Comparison of ENCODE assay signal across 10 cellular contexts in the genomic region with DNA sequence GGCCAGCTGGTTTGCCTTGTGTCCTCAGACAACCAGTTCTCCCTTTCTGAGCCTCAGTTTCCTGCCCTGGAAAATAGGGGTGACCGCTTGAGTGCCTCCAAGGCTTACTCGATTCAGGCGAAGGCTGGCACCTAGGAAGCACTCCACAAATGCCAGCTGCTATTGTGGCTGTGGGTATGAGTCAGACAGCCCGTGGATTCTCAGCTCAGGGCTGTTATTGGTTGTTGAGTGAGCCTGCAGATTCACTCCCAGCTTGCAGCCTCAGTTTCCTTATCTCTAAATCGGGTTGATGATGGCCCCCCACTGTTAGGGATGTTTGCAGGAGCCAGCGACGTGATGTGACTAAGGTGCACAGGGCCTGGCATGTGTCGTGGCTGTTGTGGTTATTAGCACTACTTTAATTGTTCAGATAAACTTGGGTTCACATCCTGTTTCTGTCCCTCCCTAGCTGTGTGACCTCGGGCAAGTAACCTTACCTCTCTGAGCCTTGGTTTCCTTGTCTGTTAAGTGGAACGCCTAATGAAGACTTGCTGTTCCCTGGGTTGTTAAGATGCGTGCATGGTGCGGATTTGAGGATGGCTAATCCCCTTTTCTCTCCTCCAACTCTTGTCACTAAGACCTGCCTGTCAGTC. TPM values are rescaled to one million over a fixed set of nuclear protein-coding genes. Genes with fewer than 3 reads are reported as not detected.
DNase-seq lines count a peak whose midpoint lies in the region; ATAC-seq and TF ChIP-seq lines count a peak whose summit lies in the region.
"Had no signal": no experiment of that assay in that cellular context is flagged by ENCODE, and none has a peak within 500 bp of the region (broad histone marks: within the 10 kb centered on the region; RNA-seq: fewer than 3 reads in every experiment).

No MANE protein-coding gene starts in this region.

- no peak for DNase-seq in left ventricle myocardium inferior
- DNase-seq in left ventricle myocardium superior = no peak
- no peak for DNase-seq in activated T-helper 1 cell treated with anti-CD3 and anti-CD28 coated beads, Interleukin-12 subunit alpha, Interleukin-12 subunit beta, Interleukin-2, Interleukin-4 antibody, amounts not matched to agents 30 ng/mL and 10 ng/mL and 1 ng/mL, durations not matched to agents 14 hours and 24 hours and 36 hours (ENCODE audit: low spot score)
- peak; percentile 16 for DNase-seq in fibroblast of the aortic adventitia (ENCODE audit: low read depth)
- peak; percentile 22 for DNase-seq in superior temporal gyrus (ENCODE audit: extremely low spot score)
- no peak for DNase-seq in NK-92 (lab: John Stamatoyannopoulos, UW; ENCODE audit: unreplicated experiment)
- no peak for DNase-seq in DMS79 (lab: John Stamatoyannopoulos, UW)
- no peak for DNase-seq in NCI-H345 treated with DMSO at 0.1 percent for 48 hours (lab: John Stamatoyannopoulos, UW; ENCODE audit: unreplicated experiment)
- DNase-seq: kidney glomerular epithelial cell, SJCRH30 had no signal

- no peak for ATAC-seq in left ventricle myocardium superior

- H3K4me1 Mint-ChIP-seq in activated T-helper 1 cell treated with anti-CD3 and anti-CD28 coated beads, Interleukin-12 subunit alpha, Interleukin-12 subunit beta, Interleukin-2, Interleukin-4 antibody, amounts not matched to agents 30 ng/mL and 10 ng/mL and 1 ng/mL, durations not matched to agents 14 hours and 24 hours and 36 hours (ENCODE audit: low read depth) = peaks cover 19% of the 10 kb centered on the region

- no peak overlapping the region for H3K27ac ChIP-seq in left ventricle myocardium inferior (replicated peaks)
- H3K27ac ChIP-seq: SJCRH30 had no signal

- no peaks in the 10 kb centered on the region for H3K36me3 Mint-ChIP-seq in activated T-helper 1 cell treated with anti-CD3 and anti-CD28 coated beads, Interleukin-12 subunit alpha, Interleukin-12 subunit beta, Interleukin-2, Interleukin-4 antibody, amounts not matched to agents 30 ng/mL and 10 ng/mL and 1 ng/mL, durations not matched to agents 14 hours and 24 hours and 36 hours (ENCODE audit: low read depth)

- intact Hi-C loops in left ventricle myocardium inferior (cut with micrococcal nuclease) = no loop called here
- intact Hi-C loops in left ventricle myocardium superior (cut with micrococcal nuclease) = no loop called here
- intact Hi-C loops in activated T-helper 1 cell treated with anti-CD3 and anti-CD28 coated beads, Interleukin-12 subunit alpha, Interleukin-12 subunit beta, Interleukin-2, Interleukin-4 antibody, amounts not matched to agents 30 ng/mL and 10 ng/mL and 1 ng/mL, durations not matched to agents 14 hours and 24 hours and 36 hours (cut with micrococcal nuclease) = loop anchor here (5.0 kb wide), 2 partner anchors 176 to 234 kb away; partner anchors contain the start of genes GEMIN7 and ZNF296

- TF ChIP-seq CTCF in left ventricle myocardium inferior (IDR thresholded peaks at IDR 0.05; ENCODE audit: borderline replicate concordance) = no peak
- no peak for TF ChIP-seq CTCF in fibroblast of the aortic adventitia (IDR thresholded peaks at IDR 0.05; ENCODE audit: insufficient read depth, low read length)

- peaks cover 2% of the 10 kb centered on the region for H3K27me3 Mint-ChIP-seq in activated T-helper 1 cell treated with anti-CD3 and anti-CD28 coated beads, Interleukin-12 subunit alpha, Interleukin-12 subunit beta, Interleukin-2, Interleukin-4 antibody, amounts not matched to agents 30 ng/mL and 10 ng/mL and 1 ng/mL, durations not matched to agents 14 hours and 24 hours and 36 hours (ENCODE audit: insufficient read depth)

- H3K4me3 Mint-ChIP-seq in activated T-helper 1 cell treated with anti-CD3 and anti-CD28 coated beads, Interleukin-12 subunit alpha, Interleukin-12 subunit beta, Interleukin-2, Interleukin-4 antibody, amounts not matched to agents 30 ng/mL and 10 ng/mL and 1 ng/mL, durations not matched to agents 14 hours and 24 hours and 36 hours = peak overlapping the region; percentile 75

- H3K9me3 Mint-ChIP-seq in activated T-helper 1 cell treated with anti-CD3 and anti-CD28 coated beads, Interleukin-12 subunit alpha, Interleukin-12 subunit beta, Interleukin-2, Interleukin-4 antibody, amounts not matched to agents 30 ng/mL and 10 ng/mL and 1 ng/mL, durations not matched to agents 14 hours and 24 hours and 36 hours = no peaks in the 10 kb centered on the region

- H3K4me1 ChIP-seq in left ventricle myocardium inferior = peaks cover 49% of the 10 kb centered on the region
- H3K4me1 ChIP-seq: SJCRH30 had no signal

- no peaks in the 10 kb centered on the region for H3K36me3 ChIP-seq in left ventricle myocardium inferior

- no peak overlapping the region for H3K27ac Mint-ChIP-seq in activated T-helper 1 cell treated with anti-CD3 and anti-CD28 coated beads, Interleukin-12 subunit alpha, Interleukin-12 subunit beta, Interleukin-2, Interleukin-4 antibody, amounts not matched to agents 30 ng/mL and 10 ng/mL and 1 ng/mL, durations not matched to agents 14 hours and 24 hours and 36 hours

- H3K27me3 ChIP-seq in left ventricle myocardium inferior (ENCODE audit: low read depth) = no peaks in the 10 kb centered on the region
- H3K27me3 ChIP-seq: SJCRH30 had no signal

- H3K9me3 ChIP-seq in left ventricle myocardium inferior (replicated peaks) = no peaks in the 10 kb centered on the region
- H3K9me3 ChIP-seq: SJCRH30 had no signal

- H3K4me3 ChIP-seq in left ventricle myocardium inferior = peak overlapping the region; percentile 78
- H3K4me3 ChIP-seq in fibroblast of the aortic adventitia (ENCODE audit: low read depth, low read length) = peak overlapping the region; percentile 81
- H3K4me3 ChIP-seq: SJCRH30 had no signal

RNA-seq across cellular contexts. Expression of gene MARK4, which starts 2.4 kb away (rescaled TPM):
- total RNA-seq in left ventricle myocardium inferior (26.5 TPM), left ventricle myocardium superior (26.2 TPM), fibroblast of the aortic adventitia (ENCODE audit: low replicate concordance) (9.8 and 17.1 TPM in 2 replicates)
- 27.1 and 27.2 TPM in 2 replicates for total RNA-seq in activated T-helper 1 cell treated with anti-CD3 and anti-CD28 coated beads, Interleukin-12 subunit alpha, Interleukin-12 subunit beta, Interleukin-2, Interleukin-4 antibody, amounts not matched to agents 30 ng/mL and 10 ng/mL and 1 ng/mL, durations not matched to agents 14 hours and 24 hours and 36 hours

RNA-seq across cellular contexts. Expression of gene EXOC3L2, which starts 8.3 kb away (rescaled TPM):
- total RNA-seq in left ventricle myocardium inferior (1.8 TPM), left ventricle myocardium superior (0.94 TPM), fibroblast of the aortic adventitia (ENCODE audit: low replicate concordance) (under 0.01 TPM in 1 of 2 replicates, not detected in the other)
- not detected in 2 replicates for total RNA-seq in activated T-helper 1 cell treated with anti-CD3 and anti-CD28 coated beads, Interleukin-12 subunit alpha, Interleukin-12 subunit beta, Interleukin-2, Interleukin-4 antibody, amounts not matched to agents 30 ng/mL and 10 ng/mL and 1 ng/mL, durations not matched to agents 14 hours and 24 hours and 36 hours
- total RNA-seq: SJCRH30 had no signal

Comparison
In these comparisons a context has a peak if more than half of its experiments do, and no peak if none do; other contexts are left out.
1. DNase-seq: peak in fibroblast of the aortic adventitia (single experiment) and superior temporal gyrus (single experiment); none in left ventricle myocardium inferior (single experiment), left ventricle myocardium superior (single experiment), activated T-helper 1 cell treated with anti-CD3 and anti-CD28 coated beads, Interleukin-12 subunit alpha, Interleukin-12 subunit beta, Interleukin-2, Interleukin-4 antibody, amounts not matched to agents 30 ng/mL and 10 ng/mL and 1 ng/mL, durations not matched to agents 14 hours and 24 hours and 36 hours (single experiment), NK-92 (single experiment), DMS79 (single experiment) and NCI-H345 treated with DMSO at 0.1 percent for 48 hours (single experiment).